13 cellular contexts compared by ENCODE assay signal in the genomic region with DNA sequence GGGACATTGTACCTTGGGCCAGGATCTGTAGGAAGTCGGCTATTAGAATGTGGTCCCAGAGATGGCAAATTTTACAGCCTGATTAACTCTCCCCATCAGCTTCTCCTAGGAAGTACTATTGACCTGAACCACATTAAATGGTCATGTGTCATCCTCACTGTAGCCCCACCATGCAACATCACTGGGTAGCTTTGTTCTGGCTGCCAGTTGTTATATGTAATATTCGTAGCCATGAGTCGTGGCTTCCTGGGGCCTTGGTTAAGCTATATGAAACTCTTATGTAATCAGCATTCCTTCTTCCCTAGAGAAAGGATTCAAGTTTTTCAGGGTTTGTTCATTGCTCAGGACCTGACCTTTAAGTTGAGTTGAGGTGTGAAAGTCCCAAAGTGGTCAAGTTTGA.
DNase-seq lines count a peak whose midpoint lies in the region; ATAC-seq, FAIRE-seq and TF ChIP-seq lines count a peak whose summit lies in the region.
"Had no signal": no experiment of that assay in that cellular context is flagged by ENCODE, and none has a peak within 500 bp of the region (broad histone marks: within the 10 kb centered on the region; RNA-seq: fewer than 3 reads in every experiment).

No MANE protein-coding gene starts in this region.

- no peak for TF ChIP-seq CTCF in brain (conservative IDR thresholded peaks at IDR 0.05)
- TF ChIP-seq CTCF in uterus (IDR thresholded peaks at IDR 0.05) = no peak

- ATAC-seq in HG03469 (IDR thresholded peaks at IDR 0.05; ENCODE audit: unreplicated experiment) = no peak
- ATAC-seq: natural killer cell treated with Interleukin-12 subunit alpha and Interleukin-12 subunit beta and Interleukin-15 and Interleukin-18, amount 100 ng/mL, for 72 hours had no signal

- no peaks in the 10 kb centered on the region for H3K27me3 Mint-ChIP-seq in brain
- H3K27me3 Mint-ChIP-seq: activated CD4-positive, alpha-beta memory T cell treated with anti-CD3 and anti-CD28 coated beads, Interleukin-2, amount 10 ng/mL, durations not matched to agents 7 days and 5 days; natural killer cell treated with Interleukin-12 subunit alpha and Interleukin-12 subunit beta and Interleukin-15 and Interleukin-18, amount 100 ng/mL, for 72 hours had no signal

- DNase-seq in AG08396 (ENCODE audit: low spot score) (peak; percentile 29), urothelium cell line (ENCODE audit: low spot score) (no peak), uterus (no peak), NCI-H2196 treated with DMSO at 0.1 percent for 48 hours (lab: John Stamatoyannopoulos, UW; ENCODE audit: unreplicated experiment) (no peak)
- DNase-seq: activated CD4-positive, alpha-beta memory T cell treated with anti-CD3 and anti-CD28 coated beads, Interleukin-2, amount 10 ng/mL, durations not matched to agents 7 days and 5 days; aorta; NCI-H1694 treated with DMSO at 0.1 percent for 48 hours; Peyer's patch had no signal

- no peak overlapping the region for H3K9ac ChIP-seq in HUES48 (ENCODE audit: low read depth, low read length)
- H3K9ac ChIP-seq in muscle layer of colon (ENCODE audit: low read length) = no peak overlapping the region

- H3K4me1 Mint-ChIP-seq in brain = peaks cover 83% of the 10 kb centered on the region

- H3K36me3 Mint-ChIP-seq in brain = peaks cover 28% of the 10 kb centered on the region
- H3K36me3 Mint-ChIP-seq: natural killer cell treated with Interleukin-12 subunit alpha and Interleukin-12 subunit beta and Interleukin-15 and Interleukin-18, amount 100 ng/mL, for 72 hours had no signal

- intact Hi-C loops in uterus (cut with DNase I; ENCODE audit: low total_unique reads) = no loop called here

- H3K9me3 ChIP-seq in HUES48 (ENCODE audit: control insufficient read depth, insufficient read depth, low read length) (no peaks in the 10 kb centered on the region), muscle layer of colon (ENCODE audit: low read length) (no peaks in the 10 kb centered on the region), uterus (no peaks in the 10 kb centered on the region)
- H3K9me3 ChIP-seq: Peyer's patch had no signal

- H3K36me3 ChIP-seq in HUES48 (ENCODE audit: control insufficient read depth, insufficient read depth, low read length) = peaks cover 22% of the 10 kb centered on the region
- no peaks in the 10 kb centered on the region for H3K36me3 ChIP-seq in muscle layer of colon (ENCODE audit: insufficient read depth, low read length)
- H3K36me3 ChIP-seq in uterus = no peaks in the 10 kb centered on the region

- TF ChIP-seq POLR2A in uterus (IDR thresholded peaks at IDR 0.05) = no peak

- H3K27ac ChIP-seq in HUES48 (ENCODE audit: low read depth, low read length) = peak overlapping the region; percentile 53
- H3K27ac ChIP-seq in muscle layer of colon (ENCODE audit: low read depth, low read length) = peak overlapping the region; percentile 41
- H3K27ac ChIP-seq in uterus = no peak overlapping the region

- H3K4me3 ChIP-seq in HUES48 (ENCODE audit: low read depth, low read length) = no peak overlapping the region
- H3K4me3 ChIP-seq in muscle layer of colon (ENCODE audit: low read depth in 1 of 2, low read length in 2 of 2) = no peak overlapping the region
- no peak overlapping the region for H3K4me3 ChIP-seq in uterus
- H3K4me3 ChIP-seq: Peyer's patch had no signal

- H3K9me3 Mint-ChIP-seq in brain = no peaks in the 10 kb centered on the region
- H3K9me3 Mint-ChIP-seq: activated CD4-positive, alpha-beta memory T cell treated with anti-CD3 and anti-CD28 coated beads, Interleukin-2, amount 10 ng/mL, durations not matched to agents 7 days and 5 days; natural killer cell treated with Interleukin-12 subunit alpha and Interleukin-12 subunit beta and Interleukin-15 and Interleukin-18, amount 100 ng/mL, for 72 hours had no signal

- H3K27ac Mint-ChIP-seq in brain = peak overlapping the region in 3 of 5 experiments; percentile 67 to 87 (median 80)
- H3K27ac Mint-ChIP-seq: activated CD4-positive, alpha-beta memory T cell treated with anti-CD3 and anti-CD28 coated beads, Interleukin-2, amount 10 ng/mL, durations not matched to agents 7 days and 5 days; natural killer cell treated with Interleukin-12 subunit alpha and Interleukin-12 subunit beta and Interleukin-15 and Interleukin-18, amount 100 ng/mL, for 72 hours had no signal

- H3K4me1 ChIP-seq in HUES48 (ENCODE audit: control insufficient read depth, insufficient read depth, low read length) = peaks cover 3% of the 10 kb centered on the region
- H3K4me1 ChIP-seq in muscle layer of colon (ENCODE audit: insufficient read depth, low read length) = peaks cover 37% of the 10 kb centered on the region
- no peaks in the 10 kb centered on the region for H3K4me1 ChIP-seq in uterus

- no peak for FAIRE-seq in urothelium cell line (lab: Jason Lieb, UNC)

- peak overlapping the region in 1 of 5 experiments; percentile 6 for H3K4me3 Mint-ChIP-seq in brain
- H3K4me3 Mint-ChIP-seq: activated CD4-positive, alpha-beta memory T cell treated with anti-CD3 and anti-CD28 coated beads, Interleukin-2, amount 10 ng/mL, durations not matched to agents 7 days and 5 days; natural killer cell treated with Interleukin-12 subunit alpha and Interleukin-12 subunit beta and Interleukin-15 and Interleukin-18, amount 100 ng/mL, for 72 hours had no signal

- H3K27me3 ChIP-seq in HUES48 (ENCODE audit: control insufficient read depth, insufficient read depth, low read length) = no peaks in the 10 kb centered on the region
- no peaks in the 10 kb centered on the region for H3K27me3 ChIP-seq in muscle layer of colon (ENCODE audit: control insufficient read depth in 1 of 2, insufficient read depth in 2 of 2, low read length in 2 of 2)
- H3K27me3 ChIP-seq in uterus = no peaks in the 10 kb centered on the region
- H3K27me3 ChIP-seq: Peyer's patch had no signal

Comparison
In these comparisons a context has a peak if more than half of its experiments do, and no peak if none do; other contexts are left out.
1. H3K27ac ChIP-seq: peak in HUES48 (single experiment) and muscle layer of colon (single experiment); none in uterus (0 of 2).